In the genomic region with DNA sequence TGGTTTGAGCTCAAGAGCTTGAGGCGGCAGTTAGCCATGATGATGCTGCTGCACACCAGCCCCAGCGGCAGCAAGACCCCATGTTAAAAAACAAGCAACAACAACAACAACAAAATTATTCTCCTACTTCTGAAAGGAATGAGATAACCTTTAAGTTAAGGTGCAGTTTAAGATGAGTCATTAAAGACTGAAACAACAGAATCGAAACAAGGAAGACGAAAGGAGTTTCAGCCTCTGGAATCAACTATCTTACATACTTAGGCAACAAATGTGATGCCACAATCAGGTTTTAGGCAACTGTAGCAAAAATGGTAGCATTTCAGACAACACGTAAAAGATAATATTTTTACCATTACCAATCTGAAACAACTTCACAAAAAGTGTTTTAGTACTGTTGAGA, we compare ENCODE assay signal across 21 cellular contexts. TPM values are rescaled to one million over a fixed set of nuclear protein-coding genes. Genes with fewer than 3 reads are reported as not detected.
"Had no signal": no experiment of that assay in that cellular context is flagged by ENCODE, and none has a peak within 500 bp of the region (broad histone marks: within the 10 kb centered on the region; RNA-seq: fewer than 3 reads in every experiment).

No MANE protein-coding gene starts in this region.

- H3K9me3 Mint-ChIP-seq: activated B cell treated with CpG ODN at 0.5 μM for 24 hours; brain; central memory CD8-positive, alpha-beta T cell; memory B cell; T-cell had no signal

- H3K27me3 ChIP-seq: hepatocyte had no signal

- H3K27ac Mint-ChIP-seq: activated B cell treated with CpG ODN at 0.5 μM for 24 hours, brain had no signal

- H3K27ac ChIP-seq: hepatocyte, left ventricle myocardium inferior, SK-N-MC had no signal

- H3K4me3 ChIP-seq: hepatocyte, left ventricle myocardium inferior, SK-N-MC had no signal

- ATAC-seq: stimulated activated naive CD8-positive, alpha-beta T cell treated with anti-CD3 and anti-CD28 coated beads, Interleukin-15, amount 100 ng/mL, for 72 hours; T-cell had no signal

- H3K4me3 Mint-ChIP-seq: activated B cell treated with CpG ODN at 0.5 μM for 24 hours; brain; central memory CD8-positive, alpha-beta T cell; memory B cell; T-cell had no signal

- H3K9me3 ChIP-seq: left ventricle myocardium inferior had no signal

- H3K27me3 Mint-ChIP-seq: activated B cell treated with CpG ODN at 0.5 μM for 24 hours; brain; central memory CD8-positive, alpha-beta T cell; memory B cell; stimulated activated naive CD8-positive, alpha-beta T cell treated with anti-CD3 and anti-CD28 coated beads, Interleukin-15, amount 100 ng/mL, for 72 hours; T-cell had no signal

- DNase-seq: activated B cell treated with CpG ODN at 0.5 μM for 24 hours; activated CD4-positive, alpha-beta T cell treated with anti-CD3 and anti-CD28 coated beads, Interleukin-2, amount 50 U/mL, for 4 hours; activated gamma-delta T cell; amygdala; cortex of kidney; effector memory CD4-positive, alpha-beta T cell; left ventricle myocardium inferior; stimulated activated CD4-positive, alpha-beta T cell treated with anti-CD3 and anti-CD28 coated beads, Interleukin-4, amount 100 ng/mL, for 1 hour; stimulated activated CD8-positive, alpha-beta memory T cell treated with anti-CD3 and anti-CD28 coated beads, Interleukin-4, amount 100 ng/mL, for 48 hours; stimulated activated naive CD8-positive, alpha-beta T cell treated with anti-CD3 and anti-CD28 coated beads, Interleukin-15, amount 100 ng/mL, for 72 hours; T-cell had no signal

RNA-seq across cellular contexts. Expression of a gene that starts 12.2 kb away (rescaled TPM):
- total RNA-seq: activated B cell treated with CpG ODN at 0.5 μM for 24 hours, epithelial cell of proximal tubule, hepatocyte, kidney, left ventricle myocardium inferior, osteocyte had no signal
- polyA plus RNA-seq: neural cell, thymus had no signal
